ENCODE assay signal across 23 cellular contexts in the genomic region with DNA sequence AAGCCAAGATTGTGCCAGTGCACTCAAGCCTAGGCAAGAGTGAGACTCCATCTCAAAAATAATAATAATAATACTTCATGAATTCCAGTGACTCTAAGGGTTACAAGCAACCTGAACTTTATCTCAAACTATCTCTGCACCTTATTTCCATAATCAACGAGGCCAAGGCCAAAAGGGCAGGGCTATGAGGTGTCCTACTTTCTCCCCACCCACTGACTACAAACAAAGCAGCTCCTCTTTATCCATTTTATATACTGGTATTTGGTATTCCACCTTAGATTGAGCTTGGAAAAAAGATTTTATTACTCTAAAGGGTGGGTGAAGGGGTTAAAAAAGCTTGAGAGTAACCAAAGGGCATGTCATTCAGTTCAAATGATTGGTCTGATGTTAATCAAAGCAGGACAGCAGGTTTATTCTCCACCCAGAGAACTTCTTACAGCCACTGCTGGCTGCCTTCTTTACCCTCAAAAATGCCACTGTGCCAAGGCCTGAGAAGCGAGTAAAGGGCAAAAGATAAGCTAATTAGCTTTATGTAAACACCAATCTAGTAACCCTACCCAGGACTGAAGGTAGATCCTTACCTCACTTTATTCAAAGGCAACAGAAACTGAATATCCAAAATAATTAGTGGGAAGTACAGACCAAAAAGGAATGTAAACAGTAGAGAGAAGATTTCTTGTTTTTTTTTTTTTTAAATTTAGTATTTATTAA. TPM values are rescaled to one million over a fixed set of nuclear protein-coding genes. Genes with fewer than 3 reads are reported as not detected.
"Had no signal": no experiment of that assay in that cellular context is flagged by ENCODE, and none has a peak within 500 bp of the region (broad histone marks: within the 10 kb centered on the region; RNA-seq: fewer than 3 reads in every experiment).

No MANE protein-coding gene starts in this region.

- H3K4me3 ChIP-seq: adrenal gland, breast epithelium, coronary artery, esophagus squamous epithelium, gastroesophageal sphincter, sigmoid colon, testis, upper lobe of left lung had no signal

- H3K4me1 ChIP-seq: adrenal gland, breast epithelium, testis, upper lobe of left lung had no signal

- H3K36me3 ChIP-seq: adrenal gland, breast epithelium, esophagus squamous epithelium, gastroesophageal sphincter, sigmoid colon, upper lobe of left lung had no signal

- H3K27me3 ChIP-seq: adrenal gland, esophagus squamous epithelium, gastroesophageal sphincter, sigmoid colon, testis, upper lobe of left lung had no signal

- ATAC-seq: gastroesophageal sphincter; left cardiac atrium; SK-N-SH treated with all-trans-retinoic acid at 6 μM for 48 hours; stimulated activated naive B cell treated with anti-CD40 and anti-IgM and Interleukin-4, amounts not matched to agents 10 μg/mL and 1 μg/mL and 100 μg/mL, for 72 hours had no signal

- H3K9me3 ChIP-seq: adrenal gland, breast epithelium, esophagus squamous epithelium, gastroesophageal sphincter, sigmoid colon, testis, upper lobe of left lung had no signal

- H3K27ac ChIP-seq: breast epithelium, coronary artery, esophagus squamous epithelium, gastroesophageal sphincter, sigmoid colon, testis had no signal

- DNase-seq: activated CD4-positive, alpha-beta T cell treated with anti-CD3 and anti-CD28 coated beads for 1 hour; activated naive CD4-positive, alpha-beta T cell; activated T-cell treated with anti-CD3 and anti-CD28 coated beads, Interleukin-2, amount 50 U/mL, for 1 hour; adrenal gland; endodermal cell; esophagus squamous epithelium; head of caudate nucleus; islet precursor cell; left cardiac atrium; sigmoid colon; stimulated activated CD4-positive, alpha-beta T cell treated with anti-CD3 and anti-CD28 coated beads, Interleukin-2, amount 100 ng/mL, for 48 hours; stimulated activated CD8-positive, alpha-beta memory T cell treated with anti-CD3 and anti-CD28 coated beads, Interleukin-4, amount 100 ng/mL, for 48 hours; stimulated activated naive B cell treated with anti-CD40 and anti-IgM and Interleukin-4, amounts not matched to agents 10 μg/mL and 1 μg/mL and 100 μg/mL, for 72 hours; testis; upper lobe of left lung had no signal

RNA-seq across cellular contexts. Expression of gene CXorf58, which starts 28.3 kb away (rescaled TPM):
- total RNA-seq: astrocyte; endodermal cell; omental fat pad; renal cortical epithelial cell; sigmoid colon; T-helper 2 cell treated with Interferon-gamma antibody and Interleukin-4, amounts not matched to agents 100 ng/mL and 5 ng/mL, for 36 hours had no signal
